Comparison of ENCODE assay signal across 13 cellular contexts in the genomic region with DNA sequence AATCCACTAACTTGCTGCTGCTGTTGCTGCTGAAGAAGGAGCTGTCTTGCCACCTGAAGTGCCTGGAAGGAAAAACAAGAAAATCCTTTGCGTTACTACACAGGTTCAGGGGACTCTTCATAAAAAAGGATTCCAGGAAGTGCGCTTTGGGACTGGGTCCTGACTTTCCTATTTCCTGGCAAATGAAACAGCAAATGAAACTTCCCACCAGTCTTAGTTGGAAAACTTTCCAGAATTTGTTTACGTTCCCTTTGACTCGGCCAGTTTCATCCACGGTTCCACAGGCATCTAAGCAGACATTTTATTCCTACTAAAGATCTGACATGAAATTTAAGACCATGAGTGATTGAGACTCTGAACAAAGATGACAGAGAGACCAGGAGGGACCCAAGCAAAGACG.
DNase-seq lines count a peak whose midpoint lies in the region; ATAC-seq and TF ChIP-seq lines count a peak whose summit lies in the region.
"Had no signal": no experiment of that assay in that cellular context is flagged by ENCODE, and none has a peak within 500 bp of the region (broad histone marks: within the 10 kb centered on the region; RNA-seq: fewer than 3 reads in every experiment).

No MANE protein-coding gene starts in this region.

- H3K36me3 ChIP-seq in SK-N-SH (replicated peaks in 1 of 2; ENCODE audit: control insufficient read depth in 1 of 2, insufficient read depth in 2 of 2, low read length in 1 of 2) (peaks cover 6 to 11% of the 10 kb centered on the region in 2 experiments), sigmoid colon (peaks cover 0 to 17% (median 12%) of the 10 kb centered on the region in 4 donors)

- TF ChIP-seq POLR2A in sigmoid colon (IDR thresholded peaks at IDR 0.05): no peak

- TF ChIP-seq EP300 in SK-N-SH (IDR thresholded peaks at IDR 0.05; ENCODE audit: borderline replicate concordance in 1 of 2, low read depth in 1 of 2, low read length in 1 of 2) (no peak), sigmoid colon (IDR thresholded peaks at IDR 0.05) (no peak)

- POLR2A ChIA-PET in SK-N-SH (lab: Yijun Ruan, JAX): no interaction called here

- TF ChIP-seq RAD21 in SK-N-SH (IDR thresholded peaks at IDR 0.05; ENCODE audit: low read length): no peak

- H2AFZ ChIP-seq in SK-N-SH (ENCODE audit: low read depth): no peak overlapping the region

- no peak overlapping the region for H3K4me3 ChIP-seq in SK-N-SH (ENCODE audit: low read depth in 2 of 2, low read length in 1 of 2)
- H3K4me3 ChIP-seq in WI38 (ENCODE audit: low read depth, low read length): peak overlapping the region; percentile 30
- H3K4me3 ChIP-seq in sigmoid colon: peak overlapping the region in 1 of 4 donors; percentile 7

- peaks cover 56% of the 10 kb centered on the region; the same call in 1 of the 2 replicates for H3K79me2 ChIP-seq in SK-N-SH (ENCODE audit: insufficient read depth)

- H4K20me1 ChIP-seq in SK-N-SH (ENCODE audit: insufficient read depth): no peaks in the 10 kb centered on the region

- CTCF ChIA-PET in SK-N-SH (lab: Yijun Ruan, JAX): no interaction called here

- no peaks in the 10 kb centered on the region for H3K9me2 ChIP-seq in SK-N-SH

- H3K4me2 ChIP-seq in SK-N-SH: no peak overlapping the region

- ATAC-seq in SK-N-SH treated with all-trans-retinoic acid at 6 μM for 48 hours (no peak), HG02840 (IDR thresholded peaks at IDR 0.05; ENCODE audit: low FRiP score, unreplicated experiment) (no peak), GM21737 (IDR thresholded peaks at IDR 0.05; ENCODE audit: unreplicated experiment) (no peak)

- H3K9me3 ChIP-seq in SK-N-SH (no peaks in the 10 kb centered on the region), sigmoid colon (no peaks in the 10 kb centered on the region)

- peak overlapping the region in 1 of 2 experiments; percentile 59; a peak in 2 of 4 replicates for H3K27ac ChIP-seq in SK-N-SH (ENCODE audit: low read depth in 2 of 2, low read length in 1 of 2)
- H3K27ac ChIP-seq in sigmoid colon: peak overlapping the region; percentile 70 to 86 (median 81)
- H3K27ac ChIP-seq: 22Rv1 had no signal

- TF ChIP-seq CTCF in SK-N-SH (IDR thresholded peaks at IDR 0.05): no peak
- TF ChIP-seq CTCF in WI38 (IDR thresholded peaks at IDR 0.05; ENCODE audit: low read depth, low read length): no peak
- TF ChIP-seq CTCF in sigmoid colon (IDR thresholded peaks at IDR 0.05): no peak

- DNase-seq in SK-N-SH (no peak), fibroblast of gingiva (ENCODE audit: low read depth) (peak; percentile 44), sigmoid colon (no peak), SW 1271 (lab: John Stamatoyannopoulos, UW) (no peak)
- DNase-seq: activated effector memory CD4-positive, alpha-beta T cell treated with Interleukin-2 at 50 U/mL for 16 hours; foreskin melanocyte; NCI-H1105; SHP77 had no signal

- intact Hi-C loops in sigmoid colon (cut with DNase I): no loop called here

- H3K4me1 ChIP-seq in SK-N-SH (ENCODE audit: control insufficient read depth in 1 of 2, insufficient read depth in 2 of 2, low read depth in 1 of 2, low read length in 1 of 2) (peaks cover 0 to 27% of the 10 kb centered on the region in 2 experiments; a peak in 2 of 4 replicates), sigmoid colon (peaks cover 0 to 95% (median 61%) of the 10 kb centered on the region in 4 donors)

- 82% methylated on average over 6 of the region's 6 CpGs for WGBS in SK-N-SH (ENCODE audit: low lambda C conversion rate)
- WGBS in sigmoid colon, 2 donors: 66 to 72% methylated on average over 6 of the region's 6 CpGs

- H3K27me3 ChIP-seq in SK-N-SH (ENCODE audit: insufficient read depth) (no peaks in the 10 kb centered on the region), sigmoid colon (no peaks in the 10 kb centered on the region)

- H3K9ac ChIP-seq in SK-N-SH: 0 out of 2 replicates have a peak overlapping the region, but pooled peaks have one; percentile 7

- peaks cover 26% of the 10 kb centered on the region for H3F3A ChIP-seq in SK-N-SH (replicated peaks; ENCODE audit: insufficient read depth)

TF ChIP-seq in SK-N-SH, 30 proteins besides CTCF, POLR2A, EP300 and RAD21 (continues in another document):
- TF ChIP-seq JUND (IDR thresholded peaks at IDR 0.05): no peak
- TF ChIP-seq SMC3 (IDR thresholded peaks at IDR 0.05; ENCODE audit: low read depth, low read length): no peak
- no peak for TF ChIP-seq USF1 (IDR thresholded peaks at IDR 0.05; ENCODE audit: borderline replicate concordance, low read depth)
- TF ChIP-seq FOXM1 (IDR thresholded peaks at IDR 0.05; ENCODE audit: low read depth): no peak
- TF ChIP-seq, protein P1, sequence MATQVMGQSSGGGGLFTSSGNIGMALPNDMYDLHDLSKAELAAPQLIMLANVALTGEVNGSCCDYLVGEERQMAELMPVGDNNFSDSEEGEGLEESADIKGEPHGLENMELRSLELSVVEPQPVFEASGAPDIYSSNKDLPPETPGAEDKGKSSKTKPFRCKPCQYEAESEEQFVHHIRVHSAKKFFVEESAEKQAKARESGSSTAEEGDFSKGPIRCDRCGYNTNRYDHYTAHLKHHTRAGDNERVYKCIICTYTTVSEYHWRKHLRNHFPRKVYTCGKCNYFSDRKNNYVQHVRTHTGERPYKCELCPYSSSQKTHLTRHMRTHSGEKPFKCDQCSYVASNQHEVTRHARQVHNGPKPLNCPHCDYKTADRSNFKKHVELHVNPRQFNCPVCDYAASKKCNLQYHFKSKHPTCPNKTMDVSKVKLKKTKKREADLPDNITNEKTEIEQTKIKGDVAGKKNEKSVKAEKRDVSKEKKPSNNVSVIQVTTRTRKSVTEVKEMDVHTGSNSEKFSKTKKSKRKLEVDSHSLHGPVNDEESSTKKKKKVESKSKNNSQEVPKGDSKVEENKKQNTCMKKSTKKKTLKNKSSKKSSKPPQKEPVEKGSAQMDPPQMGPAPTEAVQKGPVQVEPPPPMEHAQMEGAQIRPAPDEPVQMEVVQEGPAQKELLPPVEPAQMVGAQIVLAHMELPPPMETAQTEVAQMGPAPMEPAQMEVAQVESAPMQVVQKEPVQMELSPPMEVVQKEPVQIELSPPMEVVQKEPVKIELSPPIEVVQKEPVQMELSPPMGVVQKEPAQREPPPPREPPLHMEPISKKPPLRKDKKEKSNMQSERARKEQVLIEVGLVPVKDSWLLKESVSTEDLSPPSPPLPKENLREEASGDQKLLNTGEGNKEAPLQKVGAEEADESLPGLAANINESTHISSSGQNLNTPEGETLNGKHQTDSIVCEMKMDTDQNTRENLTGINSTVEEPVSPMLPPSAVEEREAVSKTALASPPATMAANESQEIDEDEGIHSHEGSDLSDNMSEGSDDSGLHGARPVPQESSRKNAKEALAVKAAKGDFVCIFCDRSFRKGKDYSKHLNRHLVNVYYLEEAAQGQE (IDR thresholded peaks at IDR 0.05; ENCODE audit: low read depth, low read length): no peak
- no peak for TF ChIP-seq CHD2 (IDR thresholded peaks at IDR 0.05; ENCODE audit: low read length, partially characterized antibody)
- no peak for TF ChIP-seq TEAD4 (IDR thresholded peaks at IDR 0.05; ENCODE audit: borderline replicate concordance, insufficient read depth)
- no peak for TF ChIP-seq RCOR1 (IDR thresholded peaks at IDR 0.05; ENCODE audit: low read length)

TF ChIP-seq in SK-N-SH treated with all-trans-retinoic acid at 6 μM for 48 hours, 23 proteins besides CTCF, POLR2A, EP300 and RAD21 (continues in another document):
- TF ChIP-seq CREB5 (CRISPR knock-in tag; IDR thresholded peaks at IDR 0.05; ENCODE audit: low read depth): no peak
- no peak for TF ChIP-seq ESRRG (CRISPR knock-in tag; IDR thresholded peaks at IDR 0.05)
- no peak for TF ChIP-seq ZNF565 (CRISPR knock-in tag; conservative IDR thresholded peaks at IDR 0.05; ENCODE audit: low read depth)
- no peak for TF ChIP-seq TOX (CRISPR knock-in tag; IDR thresholded peaks at IDR 0.05; ENCODE audit: borderline replicate concordance)
- no peak for TF ChIP-seq SNAI2 (CRISPR knock-in tag; IDR thresholded peaks at IDR 0.05)
- no peak for TF ChIP-seq OSR1 (CRISPR knock-in tag; IDR thresholded peaks at IDR 0.05)
- TF ChIP-seq ARNTL (CRISPR knock-in tag; IDR thresholded peaks at IDR 0.05; ENCODE audit: borderline replicate concordance, low read depth): no peak
- TF ChIP-seq RARB (CRISPR knock-in tag; IDR thresholded peaks at IDR 0.05): no peak
- no peak for TF ChIP-seq CSDC2 (CRISPR knock-in tag; IDR thresholded peaks at IDR 0.05)
- no peak for TF ChIP-seq PATZ1 (CRISPR knock-in tag; IDR thresholded peaks at IDR 0.05; ENCODE audit: borderline replicate concordance)
- TF ChIP-seq TCF4 (CRISPR knock-in tag; IDR thresholded peaks at IDR 0.05; ENCODE audit: borderline replicate concordance): no peak
- no peak for TF ChIP-seq PPARA (CRISPR knock-in tag; IDR thresholded peaks at IDR 0.05; ENCODE audit: borderline replicate concordance)
- no peak for TF ChIP-seq ZFP3 (CRISPR knock-in tag; IDR thresholded peaks at IDR 0.05)
- no peak for TF ChIP-seq ZFP30 (CRISPR knock-in tag; IDR thresholded peaks at IDR 0.05)
- no peak for TF ChIP-seq ISL1 (CRISPR knock-in tag; IDR thresholded peaks at IDR 0.05)
- no peak for TF ChIP-seq BACH2 (CRISPR knock-in tag; IDR thresholded peaks at IDR 0.05; ENCODE audit: borderline replicate concordance)
